ENCODE assay signal across 12 cellular contexts in genomic region chr3:58188173-58188564, GRCh38. TPM values are rescaled to one million over a fixed set of nuclear protein-coding genes. Genes with fewer than 3 reads are reported as not detected.
DNase-seq lines count a peak whose midpoint lies in the region; ATAC-seq and TF ChIP-seq lines count a peak whose summit lies in the region.
"Had no signal": no experiment of that assay in that cellular context is flagged by ENCODE, and none has a peak within 500 bp of the region (broad histone marks: within the 10 kb centered on the region; RNA-seq: fewer than 3 reads in every experiment).

No MANE protein-coding gene starts in this region.

- TF ChIP-seq CTCF in HCT116 (IDR thresholded peaks at IDR 0.05 in 2 of 3, conservative IDR thresholded peaks at IDR 0.05 in 1 of 3; ENCODE audit: borderline replicate concordance in 1 of 3, insufficient read depth in 1 of 3, low read depth in 2 of 3, low read length in 2 of 3): no peak
- TF ChIP-seq CTCF in progenitor cell of endocrine pancreas (IDR thresholded peaks at IDR 0.05; ENCODE audit: unreplicated experiment): no peak

- H3K36me3 Mint-ChIP-seq in progenitor cell of endocrine pancreas (ENCODE audit: insufficient read depth): no peaks in the 10 kb centered on the region

- intact Hi-C loops in HCT116 (cut with micrococcal nuclease): no loop called here

- H3K36me3 ChIP-seq in HCT116 (ENCODE audit: control insufficient read depth in 1 of 2, insufficient read depth in 2 of 2, low read length in 2 of 2): no peaks in the 10 kb centered on the region
- H3K36me3 ChIP-seq: ascending aorta; BLaER1 treated with 17β-estradiol and CSF1 and Interleukin-3, amounts not matched to agents 10 nM and 100 nM had no signal

- peak overlapping the region; percentile 62 for H3K27ac Mint-ChIP-seq in progenitor cell of endocrine pancreas
- H3K27ac Mint-ChIP-seq: endodermal cell had no signal

- DNase-seq in HCT116 (ENCODE audit: low read depth, low spot score) (no peak), RPMI7951 (ENCODE audit: low read depth) (peak; percentile 95), epithelial cell of prostate (ENCODE audit: low read depth, low spot score) (peak; percentile 62), progenitor cell of endocrine pancreas (ENCODE audit: low spot score, unreplicated experiment) (no peak), NOMO-1 (lab: John Stamatoyannopoulos, UW; ENCODE audit: unreplicated experiment in 2 of 2) (no peak)

- TF ChIP-seq POLR2A in HCT116 (IDR thresholded peaks at IDR 0.05; ENCODE audit: borderline replicate concordance, extremely low read depth, insufficient read depth, insufficient read length): no peak

- CTCF ChIA-PET in HCT116 (lab: Charles Lee): interaction anchor here (0.6 to 6.2 kb wide), 21 partner anchors 9 to 444 kb away, joined by 3 to 116 read pairs (median 4); partner anchors contain the start of genes FLNB, HTD2, KCTD6 and RPP14

- ATAC-seq in HCT116: peak; percentile 57
- no peak for ATAC-seq in GM21619 (IDR thresholded peaks at IDR 0.05; ENCODE audit: unreplicated experiment)
- no peak for ATAC-seq in HG02642 (IDR thresholded peaks at IDR 0.05; ENCODE audit: poor library complexity, unreplicated experiment)

- H3K9me3 Mint-ChIP-seq in progenitor cell of endocrine pancreas (ENCODE audit: low read depth): no peaks in the 10 kb centered on the region
- H3K9me3 Mint-ChIP-seq: endodermal cell had no signal

- no peak overlapping the region for H3K4me3 Mint-ChIP-seq in progenitor cell of endocrine pancreas (ENCODE audit: low read depth)
- H3K4me3 Mint-ChIP-seq: endodermal cell had no signal

- peaks cover 8% of the 10 kb centered on the region for H3K4me1 Mint-ChIP-seq in progenitor cell of endocrine pancreas (ENCODE audit: low read depth)

- no peaks in the 10 kb centered on the region for H3K9me3 ChIP-seq in HCT116 (ENCODE audit: control insufficient read depth in 1 of 2, insufficient read depth in 1 of 2, low read depth in 1 of 2, low read length in 2 of 2)
- H3K9me3 ChIP-seq: ascending aorta; BLaER1 treated with 17β-estradiol and CSF1 and Interleukin-3, amounts not matched to agents 10 nM and 100 nM; testis had no signal

- H4K20me1 ChIP-seq in HCT116 (ENCODE audit: insufficient read depth): no peaks in the 10 kb centered on the region
- H4K20me1 ChIP-seq: BLaER1 treated with 17β-estradiol and CSF1 and Interleukin-3, amounts not matched to agents 10 nM and 100 nM had no signal

- H2AFZ ChIP-seq in HCT116 (ENCODE audit: low read depth, low read length, poor library complexity, severe bottlenecking): peak overlapping the region; percentile 99

- no peak for TF ChIP-seq RAD21 in HCT116 (IDR thresholded peaks at IDR 0.05; ENCODE audit: low read depth)

- peaks cover 2 to 11% of the 10 kb centered on the region in 2 experiments; a peak in 3 of 4 replicates for H3K4me1 ChIP-seq in HCT116 (ENCODE audit: control insufficient read depth in 1 of 2, insufficient read depth in 2 of 2, low read length in 2 of 2)
- H3K4me1 ChIP-seq: ascending aorta, testis had no signal

- peak overlapping the region; percentile 55; the same call in 1 of the 2 replicates for H3K4me2 ChIP-seq in HCT116 (ENCODE audit: low read length)

- H3K27ac ChIP-seq in HCT116 (ENCODE audit: low read depth, low read length) (no peak overlapping the region), epithelial cell of prostate (peak overlapping the region; percentile 45)
- H3K27ac ChIP-seq: ascending aorta; BLaER1 treated with 17β-estradiol and CSF1 and Interleukin-3, amounts not matched to agents 10 nM and 100 nM; testis had no signal

- no peak overlapping the region for H3K4me3 ChIP-seq in HCT116 (replicated peaks in 1 of 2; ENCODE audit: low read depth in 1 of 2, low read length in 2 of 2)
- H3K4me3 ChIP-seq: ascending aorta; BLaER1 treated with 17β-estradiol and CSF1 and Interleukin-3, amounts not matched to agents 10 nM and 100 nM; K562; testis had no signal

- BruUV-seq in HCT116 (replicated peaks; lab: Mats Ljungman, UMichigan): no TSS peak

- H3K9me2 ChIP-seq in HCT116 (ENCODE audit: insufficient read depth): no peaks in the 10 kb centered on the region

- no peaks in the 10 kb centered on the region for H3K27me3 ChIP-seq in HCT116 (ENCODE audit: insufficient read depth, low read length)
- H3K27me3 ChIP-seq: ascending aorta; BLaER1 treated with 17β-estradiol and CSF1 and Interleukin-3, amounts not matched to agents 10 nM and 100 nM; testis had no signal

- POLR2A ChIA-PET in HCT116 (lab: Charles Lee): interaction anchor here (0.7 to 1.7 kb wide), 4 partner anchors 29 to 992 kb away, joined by 3 to 18 read pairs (median 3); partner anchors contain the start of genes HTD2 and RPP14

- H3K9ac ChIP-seq in HCT116 (ENCODE audit: low read length): no peak overlapping the region
- H3K9ac ChIP-seq: BLaER1 treated with 17β-estradiol and CSF1 and Interleukin-3, amounts not matched to agents 10 nM and 100 nM had no signal

- no peaks in the 10 kb centered on the region for H3K79me2 ChIP-seq in HCT116 (ENCODE audit: insufficient read depth, low read length)

- H3K27me3 Mint-ChIP-seq in progenitor cell of endocrine pancreas: no peaks in the 10 kb centered on the region

- RAD21 ChIA-PET in HCT116 (lab: Charles Lee; ENCODE audit: low non-redundant PET in 1 of 2, low total read pairs in 2 of 2, uncharacterized antibody in 2 of 2, unreplicated experiment in 2 of 2): interaction anchor here (0.7 to 1.7 kb wide), 13 partner anchors 30 to 275 kb away, joined by 3 to 25 read pairs (median 4); partner anchors contain the start of genes HTD2 (in 2 of the 2), RPP14 (in 2 of the 2) and ABHD6 (in 1 of the 2)

TF ChIP-seq in HCT116, 20 proteins besides CTCF, POLR2A, EP300 and RAD21:
- TF ChIP-seq YY1 (IDR thresholded peaks at IDR 0.05; ENCODE audit: extremely low read depth, insufficient replicate concordance, low read depth, low read length) (no peak), ZBTB33 (IDR thresholded peaks at IDR 0.05; ENCODE audit: extremely low read depth, insufficient replicate concordance, low read length) (no peak), FOSL1 (IDR thresholded peaks at IDR 0.05; ENCODE audit: low read depth) (no peak), SIN3A (IDR thresholded peaks at IDR 0.05; ENCODE audit: low read depth) (no peak), SRF (IDR thresholded peaks at IDR 0.05; ENCODE audit: low read depth) (no peak)

RNA-seq across cellular contexts. Expression of gene DNASE1L3, which starts 22.6 kb away (rescaled TPM):
- total RNA-seq in HCT116 (2021; ENCODE audit: unreplicated experiment): not detected
- not detected in 2 replicates for polyA plus RNA-seq in HCT116 (2012)
- not detected in 2 replicates for total RNA-seq in RPMI7951 (2014; rRNA removed; shearing (Covaris generic))
- not detected in 2 replicates for total RNA-seq in progenitor cell of endocrine pancreas
- total RNA-seq: endodermal cell, K562 had no signal

RNA-seq across cellular contexts. Expression of gene ABHD6, which starts 49.4 kb away (rescaled TPM):
- total RNA-seq in HCT116 (2021; ENCODE audit: unreplicated experiment) (12.7 TPM), progenitor cell of endocrine pancreas (5.9 and 6.1 TPM in 2 replicates)
- 6.3 and 7.8 TPM in 2 replicates for polyA plus RNA-seq in HCT116 (2012)
- 19.5 and 20.1 TPM in 2 replicates for total RNA-seq in RPMI7951 (2014; rRNA removed; shearing (Covaris generic))

Comparison
In these comparisons a context has a peak if more than half of its experiments do, and no peak if none do; other contexts are left out.
1. DNase-seq: peak in RPMI7951 (single experiment) and epithelial cell of prostate (single experiment); none in HCT116 (single experiment), progenitor cell of endocrine pancreas (single experiment) and NOMO-1 (0 of 2).